ENCODE assay signal across 13 cellular contexts in the genomic region with DNA sequence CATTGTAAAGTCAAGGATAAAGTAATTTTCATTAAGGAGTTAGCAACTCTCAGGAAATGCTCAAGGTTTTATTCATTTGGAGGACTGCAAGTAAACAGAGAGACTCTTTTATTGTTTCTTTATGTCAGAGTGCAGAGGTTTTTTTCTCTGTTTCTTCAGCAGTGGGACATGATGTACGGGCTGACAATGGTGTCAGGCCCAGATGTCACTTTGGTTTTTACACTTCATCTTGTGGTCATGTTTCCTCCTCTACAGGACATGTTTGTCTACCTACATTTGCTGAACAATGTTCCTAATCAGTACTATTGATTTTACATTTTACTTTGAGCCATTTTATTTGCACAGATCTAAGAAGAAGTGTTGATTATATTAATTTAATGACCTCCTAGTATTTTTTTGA.
A peak's percentile ranks its signal among the peaks of the same experiment; 100 is the strongest.
DNase-seq lines count a peak whose midpoint lies in the region; ATAC-seq and TF ChIP-seq lines count a peak whose summit lies in the region.
"Had no signal": no experiment of that assay in that cellular context is flagged by ENCODE, and none has a peak within 500 bp of the region (broad histone marks: within the 10 kb centered on the region; RNA-seq: fewer than 3 reads in every experiment).

No MANE protein-coding gene starts in this region.

- peak overlapping the region; percentile 11; the same call in 1 of the 2 replicates for H2AFZ ChIP-seq in OCI-LY7 (ENCODE audit: low read length)

- WGBS in transverse colon (ENCODE audit: low coverage in 1 of 2), 2 donors: 14 to 54% methylated on average over 1 of the region's 1 CpG

- H3K9me2 ChIP-seq in OCI-LY7 (ENCODE audit: insufficient read depth, low read length): no peaks in the 10 kb centered on the region

- no peak for ATAC-seq in activated naive CD4-positive, alpha-beta T cell treated with anti-CD3 and anti-CD28 coated beads, Interleukin-2, amount 50 U/mL, for 72 hours
- no peak for ATAC-seq in GM18870 (IDR thresholded peaks at IDR 0.05; ENCODE audit: unreplicated experiment)
- no peak for ATAC-seq in HG03139 (IDR thresholded peaks at IDR 0.05; ENCODE audit: unreplicated experiment)

- H3K36me3 Mint-ChIP-seq in activated naive CD4-positive, alpha-beta T cell treated with anti-CD3 and anti-CD28 coated beads, Interleukin-2, amount 50 U/mL, for 72 hours: peaks cover 5 to 38% of the 10 kb centered on the region in 2 donors
- H3K36me3 Mint-ChIP-seq: mesothelial cell of epicardium had no signal

- no peaks in the 10 kb centered on the region for H4K20me1 ChIP-seq in OCI-LY7 (ENCODE audit: insufficient read depth, low read length)

- H3K9me3 ChIP-seq in OCI-LY7 (ENCODE audit: low read length): no peaks in the 10 kb centered on the region
- H3K9me3 ChIP-seq in transverse colon: no peaks in the 10 kb centered on the region
- H3K9me3 ChIP-seq: ascending aorta, BE2C had no signal

- CTCF ChIA-PET in OCI-LY7 (lab: Charles Lee; ENCODE audit: unreplicated experiment): no interaction called here

- no peak overlapping the region for H3K4me2 ChIP-seq in OCI-LY7 (ENCODE audit: low read length)

- no TSS peak for BruUV-seq in OCI-LY7 (replicated peaks; lab: Mats Ljungman, UMichigan)

- H3K79me2 ChIP-seq in OCI-LY7 (ENCODE audit: insufficient read depth, low read depth, low read length): no peaks in the 10 kb centered on the region

- peak overlapping the region; percentile 57 to 59 for H3K27ac Mint-ChIP-seq in activated naive CD4-positive, alpha-beta T cell treated with anti-CD3 and anti-CD28 coated beads, Interleukin-2, amount 50 U/mL, for 72 hours
- H3K27ac Mint-ChIP-seq: mesothelial cell of epicardium had no signal

- no peak for TF ChIP-seq POLR2A in transverse colon (IDR thresholded peaks at IDR 0.05)

- H3K4me3 ChIP-seq in OCI-LY7 (ENCODE audit: low read depth, low read length, poor library complexity, severe bottlenecking) (no peak overlapping the region), transverse colon (no peak overlapping the region)
- H3K4me3 ChIP-seq: ascending aorta had no signal

- H3K9me3 Mint-ChIP-seq in activated naive CD4-positive, alpha-beta T cell treated with anti-CD3 and anti-CD28 coated beads, Interleukin-2, amount 50 U/mL, for 72 hours: peaks cover 6 to 16% of the 10 kb centered on the region in 2 donors
- H3K9me3 Mint-ChIP-seq: mesothelial cell of epicardium had no signal

- H3K4me1 ChIP-seq in OCI-LY7 (ENCODE audit: insufficient read depth, low read length, poor library complexity, severe bottlenecking) (peaks cover 4% of the 10 kb centered on the region), transverse colon (no peaks in the 10 kb centered on the region)
- H3K4me1 ChIP-seq: ascending aorta, BE2C had no signal

- H3K27me3 ChIP-seq in transverse colon: no peaks in the 10 kb centered on the region
- H3K27me3 ChIP-seq: ascending aorta, BE2C had no signal

- in situ Hi-C loops in transverse colon (cut with MboI; ENCODE audit: low pct_ligation_motif_present in 1 of 4, low pct_unique_long_range_greater_than_20kb in 1 of 4, low sequenced_read_pairs in 3 of 4): no loop called here

- H3K27ac ChIP-seq in OCI-LY7 (ENCODE audit: low read depth, low read length, poor library complexity, severe bottlenecking) (no peak overlapping the region), transverse colon (peak overlapping the region in 2 of 4 donors; percentile 31 to 53)
- H3K27ac ChIP-seq: ascending aorta had no signal

- peak; percentile 35 for TF ChIP-seq EP300 in transverse colon (IDR thresholded peaks at IDR 0.05; ENCODE audit: low read depth)

- POLR2A ChIA-PET in OCI-LY7 (lab: Charles Lee): interaction anchor here (0.6 kb wide), 1 partner anchor 166 kb away, joined by 3 read pairs; no protein-coding TSS in a partner anchor

- TF ChIP-seq CTCF in OCI-LY7 (conservative IDR thresholded peaks at IDR 0.05; ENCODE audit: low read length) (no peak), transverse colon (IDR thresholded peaks at IDR 0.05) (no peak)

- DNase-seq in activated naive CD4-positive, alpha-beta T cell treated with anti-CD3 and anti-CD28 coated beads, Interleukin-2, amount 50 U/mL, for 72 hours (ENCODE audit: low spot score in 2 of 2): no peak
- DNase-seq in activated naive CD4-positive, alpha-beta T cell treated with anti-CD3 and anti-CD28 coated beads, Interleukin-2, amount 50 U/mL, for 16 hours: no peak
- no peak for DNase-seq in OCI-LY7 (ENCODE audit: low spot score)
- DNase-seq in effector CD4-positive, alpha-beta T cell: peak; percentile 2
- DNase-seq in transverse colon: no peak
- no peak for DNase-seq in hippocampal formation (lab: John Stamatoyannopoulos, UW)
- DNase-seq: BE2C, MV-4-11, NCI-H2227 treated with DMSO at 0.1 percent for 48 hours had no signal

- intact Hi-C loops in OCI-LY7 (cut with micrococcal nuclease; ENCODE audit: unreplicated experiment) (no loop called here), transverse colon (cut with DNase I; ENCODE audit: low total_unique reads) (no loop called here)

- H3K36me3 ChIP-seq in OCI-LY7 (ENCODE audit: insufficient read depth, low read length) (no peaks in the 10 kb centered on the region), transverse colon (no peaks in the 10 kb centered on the region)
- H3K36me3 ChIP-seq: ascending aorta, BE2C had no signal
